Comparison of ENCODE assay signal across 16 cellular contexts in genomic region chr2:28437142-28437835, GRCh38. TPM values are rescaled to one million over a fixed set of nuclear protein-coding genes. Genes with fewer than 3 reads are reported as not detected.
DNase-seq lines count a peak whose midpoint lies in the region; TF ChIP-seq lines count a peak whose summit lies in the region.
"Had no signal": no experiment of that assay in that cellular context is flagged by ENCODE, and none has a peak within 500 bp of the region (broad histone marks: within the 10 kb centered on the region; RNA-seq: fewer than 3 reads in every experiment).

No MANE protein-coding gene starts in this region.

- H3K4me3 Mint-ChIP-seq in CD4-positive, alpha-beta memory T cell, result no peak overlapping the region

- 42% methylated on average over 12 of the region's 19 CpGs for WGBS in suprapubic skin

- TF ChIP-seq CTCF in suprapubic skin (IDR thresholded peaks at IDR 0.05), result no peak

- no peak overlapping the region for H3K27ac Mint-ChIP-seq in CD4-positive, alpha-beta memory T cell

- intact Hi-C loops in CD4-positive, alpha-beta memory T cell (cut with micrococcal nuclease), result no loop called here

- H3K36me3 ChIP-seq in suprapubic skin (no peaks in the 10 kb centered on the region), MG63 (no peaks in the 10 kb centered on the region)
- no peaks in the 10 kb centered on the region for H3K36me3 ChIP-seq in CD4-positive, alpha-beta memory T cell (ENCODE audit: insufficient read depth, low read length)

- H3K36me3 Mint-ChIP-seq in CD4-positive, alpha-beta memory T cell, result no peaks in the 10 kb centered on the region

- peaks cover 36% of the 10 kb centered on the region for H3K4me1 ChIP-seq in suprapubic skin
- H3K4me1 ChIP-seq in CD4-positive, alpha-beta memory T cell (ENCODE audit: insufficient read depth, low read length), result no peaks in the 10 kb centered on the region

- H3K27ac ChIP-seq in suprapubic skin, result peak overlapping the region; percentile 90
- H3K27ac ChIP-seq in CD4-positive, alpha-beta memory T cell (ENCODE audit: low read depth, low read length), result no peak overlapping the region

- POLR2A ChIA-PET in CD4-positive, alpha-beta memory T cell (lab: Charles Lee; ENCODE audit: partially characterized antibody), result no interaction called here

- H3K4me1 Mint-ChIP-seq in CD4-positive, alpha-beta memory T cell, result peaks cover 0 to 9% (median 5%) of the 10 kb centered on the region in 4 donors

- CTCF ChIA-PET in CD4-positive, alpha-beta memory T cell (lab: Charles Lee; ENCODE audit: partially characterized antibody), result no interaction called here

- peaks cover 0 to 3% of the 10 kb centered on the region in 2 donors for H3K27me3 Mint-ChIP-seq in CD4-positive, alpha-beta memory T cell

- H3K27me3 ChIP-seq in suprapubic skin (no peaks in the 10 kb centered on the region), MG63 (no peaks in the 10 kb centered on the region)
- no peaks in the 10 kb centered on the region for H3K27me3 ChIP-seq in CD4-positive, alpha-beta memory T cell (ENCODE audit: insufficient read depth, low read length)

- no peak for TF ChIP-seq POLR2A in suprapubic skin (IDR thresholded peaks at IDR 0.05)

- no peaks in the 10 kb centered on the region for H3K9me3 ChIP-seq in suprapubic skin
- H3K9me3 ChIP-seq in MG63, result peaks cover 2% of the 10 kb centered on the region; the same call in 1 of the 2 replicates
- no peaks in the 10 kb centered on the region for H3K9me3 ChIP-seq in CD4-positive, alpha-beta memory T cell (ENCODE audit: control insufficient read depth in 1 of 2, low read length in 2 of 2)

- H3K4me3 ChIP-seq in suprapubic skin (peak overlapping the region; percentile 8), MG63 (no peak overlapping the region)
- H3K4me3 ChIP-seq in CD4-positive, alpha-beta memory T cell (ENCODE audit: low read length in 2 of 2), result no peak overlapping the region

- peaks cover 0 to 5% (median under 1%) of the 10 kb centered on the region in 8 donors for H3K9me3 Mint-ChIP-seq in CD4-positive, alpha-beta memory T cell

- DNase-seq in DMS 273 (lab: John Stamatoyannopoulos, UW; ENCODE audit: unreplicated experiment), result peak; percentile 77
- no peak for DNase-seq in DMS 273 treated with DMSO at 0.1 percent for 48 hours (lab: John Stamatoyannopoulos, UW)
- DNase-seq in SW480 (ENCODE audit: low spot score), result peak; percentile 84
- DNase-seq in left kidney (ENCODE audit: low read depth, low spot score), result peak; percentile 50
- DNase-seq in suprapubic skin (ENCODE audit: low spot score in 2 of 2), result peak; percentile 79 to 84
- DNase-seq in MG63, result no peak
- DNase-seq in CD4-positive, alpha-beta memory T cell, result no peak
- no peak for DNase-seq in HuH-7.5 (ENCODE audit: low spot score)
- DNase-seq: 8988T; activated CD4-positive, alpha-beta T cell treated with anti-CD3 and anti-CD28 coated beads, Interleukin-2, amount 50 U/mL, for 1 hour; foreskin fibroblast; NCI-H1092 treated with DMSO at 0.1 percent for 48 hours; NCI-H82; occipital lobe; stimulated activated CD4-positive, alpha-beta T cell treated with anti-CD3 and anti-CD28 coated beads, Interleukin-2, amount 100 ng/mL, for 24 hours; stimulated activated naive CD4-positive, alpha-beta T cell had no signal

- TF ChIP-seq EP300 in suprapubic skin (IDR thresholded peaks at IDR 0.05), result no peak

RNA-seq across cellular contexts. Expression of gene FOSL2, which starts 44.6 kb away (rescaled TPM):
- total RNA-seq in suprapubic skin, result 100 to 1,000 TPM; 298 to 370 (median 337) TPM
- 32.7 and 46.9 TPM in 2 replicates for total RNA-seq in MG63 (2014; rRNA removed; shearing (Covaris generic); ENCODE audit: low replicate concordance)
- total RNA-seq in CD4-positive, alpha-beta memory T cell, result 1 to 10 TPM; 6.6 to 6.7 TPM
- polyA plus RNA-seq in CD4-positive, alpha-beta memory T cell, result 1 to 10 TPM; 4.7 to 5.0 TPM

RNA-seq across cellular contexts. Expression of gene PLB1, which starts 58.6 kb away (rescaled TPM):
- total RNA-seq in suprapubic skin, result 10 to 100 TPM in 1 of 4 donors, 1 to 10 TPM in 3; 3.9 to 21.6 (median 9.1) TPM
- total RNA-seq in MG63 (2014; rRNA removed; shearing (Covaris generic); ENCODE audit: low replicate concordance), result not detected in 2 replicates
- total RNA-seq in CD4-positive, alpha-beta memory T cell, result under 1 TPM; 0.38 to 0.75 TPM
- under 1 TPM; 0.88 to 0.91 TPM for polyA plus RNA-seq in CD4-positive, alpha-beta memory T cell

Comparison
In these comparisons a context has a peak if more than half of its experiments do, and no peak if none do; other contexts are left out.
1. DNase-seq: peak in DMS 273 (single experiment), SW480 (single experiment), left kidney (single experiment) and suprapubic skin (2 of 2); none in DMS 273 treated with DMSO at 0.1 percent for 48 hours (single experiment), MG63 (single experiment), CD4-positive, alpha-beta memory T cell (0 of 5) and HuH-7.5 (single experiment).